Comparison of ENCODE assay signal across 8 cellular contexts in the genomic region with DNA sequence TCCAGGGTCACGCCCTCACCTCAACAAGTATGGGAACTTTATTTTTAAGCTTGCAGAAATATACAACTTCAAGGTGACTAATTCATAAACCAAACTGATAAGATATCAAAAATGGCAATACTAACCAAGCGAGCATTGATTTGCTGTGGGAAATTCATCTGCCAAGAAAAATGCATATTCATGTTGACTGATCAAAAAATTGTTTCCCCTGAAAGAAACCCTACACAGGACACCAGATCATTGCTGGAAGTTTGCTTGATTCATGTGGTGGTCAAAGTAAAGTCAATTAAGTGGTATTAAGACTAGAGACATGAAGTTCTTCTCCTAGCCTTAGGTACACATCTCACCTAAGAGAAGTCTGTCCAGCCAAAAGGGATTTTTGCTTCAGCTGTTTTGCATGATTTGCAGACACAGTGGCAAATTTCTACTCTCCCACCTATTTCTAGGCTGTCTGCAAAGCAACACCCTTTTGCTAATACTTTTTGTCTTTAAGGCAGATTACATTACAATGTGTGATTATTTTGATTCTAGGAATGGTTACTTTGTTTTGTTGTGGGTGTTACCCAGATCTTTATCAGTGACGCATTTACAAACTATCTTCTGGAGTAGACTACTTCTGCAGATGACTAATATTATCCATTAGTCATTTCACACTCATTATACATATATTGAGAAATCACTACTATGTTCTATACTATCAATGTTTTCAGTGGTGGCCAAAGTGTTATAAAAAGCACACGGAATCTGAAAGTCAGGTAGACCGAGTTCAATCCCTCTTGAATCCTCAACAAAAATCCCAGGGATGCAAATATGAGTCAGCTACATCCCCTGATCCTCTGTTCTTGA. TPM values are rescaled to one million over a fixed set of nuclear protein-coding genes. Genes with fewer than 3 reads are reported as not detected.
A peak's percentile ranks its signal among the peaks of the same experiment; 100 is the strongest.
DNase-seq lines count a peak whose midpoint lies in the region; ATAC-seq and TF ChIP-seq lines count a peak whose summit lies in the region.

No MANE protein-coding gene starts in this region.

- DNase-seq in activated effector memory CD4-positive, alpha-beta T cell treated with anti-CD3 and anti-CD28 coated beads, Interleukin-2, amount 50 U/mL, for 16 hours = peak; percentile 66
- no peak for DNase-seq in activated effector memory CD4-positive, alpha-beta T cell treated with Interleukin-2 at 50 U/mL for 16 hours
- DNase-seq in T follicular helper cell (ENCODE audit: low read depth) (peak; percentile 19), kidney tubule cell (ENCODE audit: low spot score) (peak; percentile 59), HuH-7 (ENCODE audit: low spot score) (no peak), medulla oblongata (ENCODE audit: extremely low spot score) (no peak), left ventricle myocardium inferior (no peak)

- no peak overlapping the region for H3K27ac ChIP-seq in left ventricle myocardium inferior (replicated peaks)

- peak; percentile 89 for ATAC-seq in HG02938 (IDR thresholded peaks at IDR 0.05; ENCODE audit: unreplicated experiment)

- peaks cover 14% of the 10 kb centered on the region for H3K9me3 ChIP-seq in left ventricle myocardium inferior (replicated peaks)

- H3K4me3 ChIP-seq in left ventricle myocardium inferior = no peak overlapping the region

- intact Hi-C loops in left ventricle myocardium inferior (cut with micrococcal nuclease) = no loop called here

- H3K27me3 ChIP-seq in left ventricle myocardium inferior (ENCODE audit: low read depth) = no peaks in the 10 kb centered on the region

- H3K36me3 ChIP-seq in left ventricle myocardium inferior = no peaks in the 10 kb centered on the region

- no peak for TF ChIP-seq CTCF in left ventricle myocardium inferior (IDR thresholded peaks at IDR 0.05; ENCODE audit: borderline replicate concordance)

- H3K4me1 ChIP-seq in left ventricle myocardium inferior = no peaks in the 10 kb centered on the region

RNA-seq across cellular contexts. Expression of a gene that starts 12.3 kb away (rescaled TPM):
- total RNA-seq in left ventricle myocardium inferior = 1.0 TPM

Comparison
In these comparisons a context has a peak if more than half of its experiments do, and no peak if none do; other contexts are left out.
1. DNase-seq: peak in activated effector memory CD4-positive, alpha-beta T cell treated with anti-CD3 and anti-CD28 coated beads, Interleukin-2, amount 50 U/mL, for 16 hours (single experiment), T follicular helper cell (single experiment) and kidney tubule cell (single experiment); none in activated effector memory CD4-positive, alpha-beta T cell treated with Interleukin-2 at 50 U/mL for 16 hours (single experiment), HuH-7 (single experiment), medulla oblongata (single experiment) and left ventricle myocardium inferior (single experiment).